In the genomic region with DNA sequence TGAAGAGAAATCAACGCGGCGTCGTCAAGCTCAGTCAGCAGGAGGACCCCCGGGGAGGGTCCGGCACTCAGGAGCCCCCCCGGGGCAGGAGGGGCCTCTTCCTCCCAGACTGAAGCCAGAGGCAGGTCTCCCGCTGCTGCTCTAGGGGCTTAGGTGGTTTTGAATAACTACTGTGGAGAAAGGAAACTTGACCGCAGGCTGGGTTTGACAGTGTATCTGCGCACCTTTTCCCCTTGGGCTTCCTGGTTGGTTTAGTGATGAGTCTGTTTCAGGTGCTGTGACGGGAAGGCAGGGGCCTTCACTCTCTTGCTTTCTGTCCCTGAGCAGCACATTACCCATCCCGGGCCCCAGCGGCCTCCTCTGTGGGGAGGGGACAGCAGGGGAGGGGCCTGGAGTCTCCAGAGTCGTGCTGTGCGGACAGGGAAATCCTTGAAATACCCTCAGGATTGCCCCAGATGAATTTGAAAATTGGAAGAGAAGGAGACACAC, we compare ENCODE assay signal across 17 cellular contexts.
"Had no signal": no experiment of that assay in that cellular context is flagged by ENCODE, and none has a peak within 500 bp of the region (broad histone marks: within the 10 kb centered on the region; RNA-seq: fewer than 3 reads in every experiment).

No MANE protein-coding gene starts in this region.

- H3K27ac ChIP-seq: brain microvascular endothelial cell, lower lobe of right lung, neutrophil, right atrium auricular region had no signal

- H3K4me3 ChIP-seq: lower lobe of right lung, right atrium auricular region had no signal

- H3K4me1 ChIP-seq: lower lobe of right lung, right atrium auricular region had no signal

- H3K27me3 ChIP-seq: brain microvascular endothelial cell, right atrium auricular region had no signal

- H3K9me3 Mint-ChIP-seq: activated naive CD8-positive, alpha-beta T cell treated with anti-CD3 and anti-CD28 coated beads, Interleukin-2, amount 10 ng/mL, durations not matched to agents 7 days and 5 days; central memory CD8-positive, alpha-beta T cell had no signal

- ATAC-seq: lower lobe of right lung had no signal

- H3K27ac Mint-ChIP-seq: activated B cell treated with CpG ODN at 0.5 μM for 24 hours; activated naive CD8-positive, alpha-beta T cell treated with anti-CD3 and anti-CD28 coated beads, Interleukin-2, amount 10 ng/mL, durations not matched to agents 7 days and 5 days had no signal

- DNase-seq: activated B cell treated with CpG ODN at 0.5 μM for 24 hours; activated CD4-positive, alpha-beta T cell treated with anti-CD3 and anti-CD28 coated beads for 48 hours; activated CD8-positive, alpha-beta memory T cell treated with anti-CD3 and anti-CD28 coated beads for 24 hours; activated naive CD8-positive, alpha-beta T cell treated with anti-CD3 and anti-CD28 coated beads, Interleukin-2, amount 10 ng/mL, durations not matched to agents 7 days and 5 days; brain microvascular endothelial cell; cortex of kidney; effector CD4-positive, alpha-beta T cell; foreskin fibroblast; lower lobe of right lung; stimulated activated CD4-positive, alpha-beta T cell treated with anti-CD3 and anti-CD28 coated beads, Interleukin-2, amount 100 ng/mL, for 48 hours; stimulated activated naive CD4-positive, alpha-beta T cell; substantia nigra; T-helper 2 cell; trophoblast cell had no signal

- H3K9me3 ChIP-seq: lower lobe of right lung, neutrophil, right atrium auricular region had no signal

- H3K4me3 Mint-ChIP-seq: activated B cell treated with CpG ODN at 0.5 μM for 24 hours; activated naive CD8-positive, alpha-beta T cell treated with anti-CD3 and anti-CD28 coated beads, Interleukin-2, amount 10 ng/mL, durations not matched to agents 7 days and 5 days; central memory CD8-positive, alpha-beta T cell had no signal

- H3K4me1 Mint-ChIP-seq: activated naive CD8-positive, alpha-beta T cell treated with anti-CD3 and anti-CD28 coated beads, Interleukin-2, amount 10 ng/mL, durations not matched to agents 7 days and 5 days; central memory CD8-positive, alpha-beta T cell had no signal

- H3K36me3 ChIP-seq: brain microvascular endothelial cell, lower lobe of right lung, neutrophil, right atrium auricular region had no signal

- H3K36me3 Mint-ChIP-seq: activated naive CD8-positive, alpha-beta T cell treated with anti-CD3 and anti-CD28 coated beads, Interleukin-2, amount 10 ng/mL, durations not matched to agents 7 days and 5 days had no signal
